Comparison of ENCODE assay signal across 8 cellular contexts in the genomic region with DNA sequence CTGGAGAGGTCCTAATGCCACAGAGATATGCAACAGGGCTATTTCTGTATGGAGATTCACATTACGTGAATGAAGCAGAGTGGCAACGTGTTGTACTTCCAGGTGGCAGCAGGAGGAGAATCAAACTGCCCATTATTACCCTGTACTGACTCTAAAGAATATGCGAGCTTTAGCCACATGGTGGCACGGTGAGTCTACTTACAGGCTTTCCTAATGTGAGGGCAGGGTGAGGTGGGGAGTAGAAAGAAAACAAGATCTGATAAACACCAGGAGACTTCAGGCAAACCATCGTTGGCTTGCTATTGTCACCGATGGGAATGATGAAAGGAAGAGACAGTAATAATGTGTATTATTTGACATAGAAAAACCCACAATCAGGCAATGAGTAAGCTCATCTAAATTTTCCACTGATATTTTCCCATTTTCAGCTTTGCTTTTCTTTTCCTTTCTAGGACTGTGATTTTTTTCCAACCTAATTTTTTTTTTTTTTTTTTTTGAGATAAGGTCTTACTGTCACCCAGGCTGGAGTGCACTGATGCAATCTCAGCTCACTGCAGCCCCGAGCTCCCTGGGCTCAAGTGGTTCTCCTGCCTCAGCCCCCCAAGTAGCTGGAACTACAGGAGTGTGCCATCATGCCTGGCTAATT.
DNase-seq lines count a peak whose midpoint lies in the region; ATAC-seq and TF ChIP-seq lines count a peak whose summit lies in the region.

No MANE protein-coding gene starts in this region.

- H3K27me3 ChIP-seq in WERI-Rb-1 (ENCODE audit: insufficient read depth, low read depth, severe bottlenecking), result no peaks in the 10 kb centered on the region

- no peaks in the 10 kb centered on the region for H3K36me3 ChIP-seq in WERI-Rb-1

- DNase-seq in Ammon's horn (ENCODE audit: low spot score) (peak; percentile 85), NCI-H2196 (lab: John Stamatoyannopoulos, UW; ENCODE audit: unreplicated experiment) (peak; percentile 64), WERI-Rb-1 (peak; percentile 80), kidney glomerular epithelial cell (lab: John Stamatoyannopoulos, UW) (peak; percentile 79)
- peak; percentile 18 to 33 for DNase-seq in central memory CD8-positive, alpha-beta T cell (ENCODE audit: low spot score in 2 of 2)
- DNase-seq in stimulated activated CD4-positive, alpha-beta T cell treated with anti-CD3 and anti-CD28 coated beads, Interleukin-4, amount 100 ng/mL, for 4 hours, result peak; percentile 17 to 29

- ATAC-seq in GM18907 (IDR thresholded peaks at IDR 0.05; ENCODE audit: unreplicated experiment) (peak; percentile 94), HG03103 (IDR thresholded peaks at IDR 0.05; ENCODE audit: low read depth, unreplicated experiment) (peak; percentile 75)
- peak; percentile 85 for ATAC-seq in central memory CD8-positive, alpha-beta T cell (replicated peaks; ENCODE audit: extremely low read depth, poor library complexity, severe bottlenecking)

- H3K27ac ChIP-seq in WERI-Rb-1, result no peak overlapping the region

- no peak overlapping the region for H3K4me3 ChIP-seq in WERI-Rb-1 (ENCODE audit: low read depth, low read length)

- TF ChIP-seq CTCF in WERI-Rb-1 (IDR thresholded peaks at IDR 0.05; ENCODE audit: low read depth, low read length), result peak; percentile 77

- no peak overlapping the region for H3K4me3 Mint-ChIP-seq in central memory CD8-positive, alpha-beta T cell

- H3K4me1 Mint-ChIP-seq in central memory CD8-positive, alpha-beta T cell, result peaks cover 4% of the 10 kb centered on the region

- no peaks in the 10 kb centered on the region for H3K9me3 Mint-ChIP-seq in central memory CD8-positive, alpha-beta T cell

- H3K36me3 Mint-ChIP-seq in central memory CD8-positive, alpha-beta T cell (ENCODE audit: insufficient read depth), result peaks cover 2% of the 10 kb centered on the region

- no peak overlapping the region for H3K27ac Mint-ChIP-seq in central memory CD8-positive, alpha-beta T cell (ENCODE audit: low read depth)

- H3K9me3 ChIP-seq in WERI-Rb-1 (ENCODE audit: severe bottlenecking), result no peaks in the 10 kb centered on the region

- no peaks in the 10 kb centered on the region for H3K27me3 Mint-ChIP-seq in central memory CD8-positive, alpha-beta T cell

Comparison
In these comparisons a context has a peak if more than half of its experiments do, and no peak if none do; other contexts are left out.
1. DNase-seq: peak in every context shown above with its lines; median percentile 85 in Ammon's horn; 80 in WERI-Rb-1; 79 in kidney glomerular epithelial cell; 64 in NCI-H2196; 26 in central memory CD8-positive, alpha-beta T cell; 23 in stimulated activated CD4-positive, alpha-beta T cell treated with anti-CD3 and anti-CD28 coated beads, Interleukin-4, amount 100 ng/mL, for 4 hours.